Comparison of ENCODE assay signal across 2 cellular contexts in genomic region chr11:59802639-59803176, GRCh38.
A peak's percentile ranks its signal among the peaks of the same experiment; 100 is the strongest.
TF ChIP-seq lines count a peak whose summit lies in the region.

No MANE protein-coding gene starts in this region.

TF ChIP-seq in K562, 482 proteins besides CTCF, POLR2A, EP300 and RAD21 (continues in another document):
- TF ChIP-seq ELK3 (CRISPR knock-in tag; IDR thresholded peaks at IDR 0.05): no peak
- TF ChIP-seq, protein P1, sequence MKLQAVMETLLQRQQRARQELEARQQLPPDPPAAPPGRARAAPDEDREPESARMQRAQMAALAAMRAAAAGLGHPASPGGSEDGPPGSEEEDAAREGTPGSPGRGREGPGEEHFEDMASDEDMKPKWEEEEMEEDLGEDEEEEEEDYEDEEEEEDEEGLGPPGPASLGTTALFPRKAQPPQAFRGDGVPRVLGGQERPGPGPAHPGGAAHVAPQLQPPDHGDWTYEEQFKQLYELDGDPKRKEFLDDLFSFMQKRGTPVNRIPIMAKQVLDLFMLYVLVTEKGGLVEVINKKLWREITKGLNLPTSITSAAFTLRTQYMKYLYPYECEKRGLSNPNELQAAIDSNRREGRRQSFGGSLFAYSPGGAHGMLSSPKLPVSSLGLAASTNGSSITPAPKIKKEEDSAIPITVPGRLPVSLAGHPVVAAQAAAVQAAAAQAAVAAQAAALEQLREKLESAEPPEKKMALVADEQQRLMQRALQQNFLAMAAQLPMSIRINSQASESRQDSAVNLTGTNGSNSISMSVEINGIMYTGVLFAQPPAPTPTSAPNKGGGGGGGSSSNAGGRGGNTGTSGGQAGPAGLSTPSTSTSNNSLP (IDR thresholded peaks at IDR 0.05; ENCODE audit: borderline replicate concordance, low read depth, low read length): peak; percentile 72; the same call in 1 of the 2 replicates
- no peak for TF ChIP-seq FUS (optimal IDR thresholded peaks at IDR 0.05; ENCODE audit: low read depth, low read length)
- TF ChIP-seq FOXA1 (IDR thresholded peaks at IDR 0.05; ENCODE audit: borderline replicate concordance): no peak
- TF ChIP-seq TAF1 (IDR thresholded peaks at IDR 0.05; ENCODE audit: control insufficient read depth, extremely low read depth, insufficient read depth, low read length, severe bottlenecking): no peak
- TF ChIP-seq HMGXB4 (CRISPR knock-in tag; IDR thresholded peaks at IDR 0.05): no peak
- TF ChIP-seq MCM2 (IDR thresholded peaks at IDR 0.05; ENCODE audit: low read depth): no peak
- no peak for TF ChIP-seq ZNF239 (CRISPR knock-in tag; IDR thresholded peaks at IDR 0.05)
- TF ChIP-seq, protein P2, sequence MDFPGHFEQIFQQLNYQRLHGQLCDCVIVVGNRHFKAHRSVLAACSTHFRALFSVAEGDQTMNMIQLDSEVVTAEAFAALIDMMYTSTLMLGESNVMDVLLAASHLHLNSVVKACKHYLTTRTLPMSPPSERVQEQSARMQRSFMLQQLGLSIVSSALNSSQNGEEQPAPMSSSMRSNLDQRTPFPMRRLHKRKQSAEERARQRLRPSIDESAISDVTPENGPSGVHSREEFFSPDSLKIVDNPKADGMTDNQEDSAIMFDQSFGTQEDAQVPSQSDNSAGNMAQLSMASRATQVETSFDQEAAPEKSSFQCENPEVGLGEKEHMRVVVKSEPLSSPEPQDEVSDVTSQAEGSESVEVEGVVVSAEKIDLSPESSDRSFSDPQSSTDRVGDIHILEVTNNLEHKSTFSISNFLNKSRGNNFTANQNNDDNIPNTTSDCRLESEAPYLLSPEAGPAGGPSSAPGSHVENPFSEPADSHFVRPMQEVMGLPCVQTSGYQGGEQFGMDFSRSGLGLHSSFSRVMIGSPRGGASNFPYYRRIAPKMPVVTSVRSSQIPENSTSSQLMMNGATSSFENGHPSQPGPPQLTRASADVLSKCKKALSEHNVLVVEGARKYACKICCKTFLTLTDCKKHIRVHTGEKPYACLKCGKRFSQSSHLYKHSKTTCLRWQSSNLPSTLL (IDR thresholded peaks at IDR 0.05): peak; percentile 75
- 0 out of 2 replicates have a peak, but pooled peaks have one; percentile 35 for TF ChIP-seq THRAP3 (IDR thresholded peaks at IDR 0.05; ENCODE audit: borderline replicate concordance)
- no peak for TF ChIP-seq HSF4 (CRISPR knock-in tag; IDR thresholded peaks at IDR 0.05; ENCODE audit: borderline replicate concordance)
- no peak for TF ChIP-seq FOS (IDR thresholded peaks at IDR 0.05; ENCODE audit: extremely low read depth, insufficient read length)
- no peak for TF ChIP-seq HDAC6 (IDR thresholded peaks at IDR 0.05; ENCODE audit: low read depth, low read length)
- no peak for TF ChIP-seq CBFA2T3 (IDR thresholded peaks at IDR 0.05)
- peak; percentile 92 for TF ChIP-seq CEBPB (tag; IDR thresholded peaks at IDR 0.05)
- 0 out of 2 replicates have a peak, but pooled peaks have one; percentile 15 for TF ChIP-seq CEBPG (CRISPR knock-in tag; IDR thresholded peaks at IDR 0.05)
- peak in 1 of 2 experiments; percentile 76; a peak in 1 of 4 replicates for TF ChIP-seq CEBPG (tag; conservative IDR thresholded peaks at IDR 0.05 in 1 of 2, IDR thresholded peaks at IDR 0.05 in 1 of 2)
- TF ChIP-seq ATF1 (CRISPR knock-in tag; IDR thresholded peaks at IDR 0.05): no peak
- TF ChIP-seq ATF1 (tag; IDR thresholded peaks at IDR 0.05): peak; percentile 19; the same call in 1 of the 2 replicates
- no peak for TF ChIP-seq E2F1 (CRISPR knock-in tag; IDR thresholded peaks at IDR 0.05)
- TF ChIP-seq MYC (IDR thresholded peaks at IDR 0.05; ENCODE audit: low read depth, low read length): peak; percentile 80
- no peak for TF ChIP-seq MYC (CRISPR knock-in tag; IDR thresholded peaks at IDR 0.05; ENCODE audit: borderline replicate concordance, low read depth)
- peak; percentile 48 for TF ChIP-seq TEAD4 (IDR thresholded peaks at IDR 0.05; ENCODE audit: low read length)
- TF ChIP-seq TEAD4 (CRISPR knock-in tag; IDR thresholded peaks at IDR 0.05; ENCODE audit: borderline replicate concordance): no peak
- TF ChIP-seq NFATC3 (IDR thresholded peaks at IDR 0.05): 0 out of 2 replicates have a peak, but pooled peaks have one; percentile 49
- no peak for TF ChIP-seq MBD2 (IDR thresholded peaks at IDR 0.05; ENCODE audit: borderline replicate concordance, low read depth)
- TF ChIP-seq CTBP1 (IDR thresholded peaks at IDR 0.05; ENCODE audit: borderline replicate concordance): no peak
- peak; percentile 43 for TF ChIP-seq ASH1L (IDR thresholded peaks at IDR 0.05; ENCODE audit: borderline replicate concordance, low read depth, partially characterized antibody)
- no peak for TF ChIP-seq ZNF146 (CRISPR knock-in tag; IDR thresholded peaks at IDR 0.05; ENCODE audit: unreplicated experiment)

TF ChIP-seq in GM12891, 5 proteins besides CTCF, POLR2A, EP300 and RAD21:
- TF ChIP-seq PAX5 (IDR thresholded peaks at IDR 0.05; ENCODE audit: insufficient read depth, low read length, severe bottlenecking) (no peak), SPI1 (IDR thresholded peaks at IDR 0.05; ENCODE audit: low read depth, low read length) (no peak), POU2F2 (IDR thresholded peaks at IDR 0.05; ENCODE audit: low read depth, low read length) (no peak), POLR2AphosphoS5 (IDR thresholded peaks at IDR 0.05; ENCODE audit: low read depth, low read length) (no peak), TAF1 (IDR thresholded peaks at IDR 0.05; ENCODE audit: low read depth, low read length) (no peak)
